Comparison of ENCODE assay signal across 12 cellular contexts in the genomic region with DNA sequence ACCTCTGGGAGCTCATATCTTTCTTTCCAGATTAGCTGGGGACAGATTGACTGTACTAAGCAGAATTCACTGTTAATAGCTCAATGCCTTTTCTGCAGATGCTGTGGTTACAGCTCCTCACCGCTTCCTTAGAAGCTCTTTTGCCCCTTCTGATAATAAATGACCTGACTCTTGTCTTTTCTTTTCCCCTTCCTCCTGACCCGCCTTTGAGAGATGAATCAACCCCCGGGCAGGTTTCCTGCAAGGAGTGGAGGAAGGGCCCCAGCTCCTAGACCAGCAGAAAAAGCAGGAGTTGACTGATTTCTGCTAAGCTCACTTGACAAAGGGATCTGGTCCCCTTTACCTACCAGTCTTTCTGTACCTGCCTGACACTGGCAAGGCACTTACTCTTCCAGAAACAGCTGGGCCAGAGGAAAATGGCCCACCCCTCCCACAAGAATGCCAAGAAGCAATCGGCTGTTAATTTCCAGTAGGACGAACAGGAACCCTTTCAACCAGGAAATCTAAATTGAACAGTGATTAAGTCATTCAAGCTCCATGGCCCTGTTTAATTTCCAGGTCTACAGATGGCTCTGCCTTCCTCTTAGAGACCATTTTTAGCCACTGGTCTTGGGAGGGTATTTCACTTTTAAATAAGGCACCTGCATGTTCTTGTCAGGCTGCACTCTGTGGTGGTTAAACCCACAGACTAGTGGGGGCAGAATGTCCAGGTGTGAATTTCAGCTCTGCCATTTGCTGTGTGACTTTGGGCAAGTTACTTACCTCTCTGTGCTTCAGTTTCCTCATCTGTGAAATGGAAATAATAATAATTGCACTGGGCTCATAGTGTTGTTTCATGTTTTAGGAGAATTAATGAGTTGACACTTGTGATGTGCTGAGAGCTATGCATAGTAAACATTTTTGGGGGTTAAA.
A peak's percentile ranks its signal among the peaks of the same experiment; 100 is the strongest.
DNase-seq lines count a peak whose midpoint lies in the region; ATAC-seq and TF ChIP-seq lines count a peak whose summit lies in the region.
"Had no signal": no experiment of that assay in that cellular context is flagged by ENCODE, and none has a peak within 500 bp of the region (broad histone marks: within the 10 kb centered on the region; RNA-seq: fewer than 3 reads in every experiment).

No MANE protein-coding gene starts in this region.

- H3K27me3 ChIP-seq in IMR-90 (ENCODE audit: control insufficient read depth, insufficient read depth, low read length) (no peaks in the 10 kb centered on the region), right lobe of liver (no peaks in the 10 kb centered on the region)

- no peak overlapping the region for H3K27ac ChIP-seq in IMR-90 (ENCODE audit: insufficient read depth, low read length)
- H3K27ac ChIP-seq in right lobe of liver = no peak overlapping the region

- in situ Hi-C loops in IMR-90 (cut with MboI; ENCODE audit: low sequenced_read_pairs) = no loop called here

- no peak overlapping the region for H4K5ac ChIP-seq in IMR-90 (ENCODE audit: low read depth, low read length)

- intact Hi-C loops in IMR-90 (cut with micrococcal nuclease) (no loop called here), right lobe of liver (cut with DNase I) (no loop called here)

- H2AFZ ChIP-seq in IMR-90 (replicated peaks; ENCODE audit: low read length, poor library complexity) = peak overlapping the region; percentile 18

- ATAC-seq in IMR-90 (ENCODE audit: low read depth) (no peak), right lobe of liver (peak; percentile 35 to 64 (median 46)), HG02798 (IDR thresholded peaks at IDR 0.05; ENCODE audit: poor library complexity, unreplicated experiment) (no peak)

- no peak for TF ChIP-seq RAD21 in IMR-90 (IDR thresholded peaks at IDR 0.05; ENCODE audit: low read length)

- H3K4me2 ChIP-seq in IMR-90 (ENCODE audit: low read depth, low read length) = no peak overlapping the region

- H3K9me3 ChIP-seq in IMR-90 (ENCODE audit: control insufficient read depth, insufficient read depth, low read length) = no peaks in the 10 kb centered on the region
- no peaks in the 10 kb centered on the region for H3K9me3 ChIP-seq in right lobe of liver

- no peaks in the 10 kb centered on the region for H4K20me1 ChIP-seq in IMR-90 (ENCODE audit: insufficient read depth, low read length)

- H3K36me3 Mint-ChIP-seq in activated CD4-positive, alpha-beta memory T cell treated with anti-CD3 and anti-CD28 coated beads, Interleukin-2, amount 10 ng/mL, durations not matched to agents 7 days and 5 days (ENCODE audit: low read depth) = no peaks in the 10 kb centered on the region

- 0 out of 2 replicates have a peak overlapping the region, but pooled peaks have one; percentile 12 for H2AK5ac ChIP-seq in IMR-90 (ENCODE audit: low read depth, low read length)

- H3K4ac ChIP-seq in IMR-90 (ENCODE audit: low read depth, low read length) = peak overlapping the region; percentile 12

- CTCF ChIA-PET in IMR-90 (lab: Yijun Ruan, JAX) = no interaction called here
- CTCF ChIA-PET in activated CD4-positive, alpha-beta memory T cell treated with anti-CD3 and anti-CD28 coated beads, Interleukin-2, amount 10 ng/mL, durations not matched to agents 7 days and 5 days (lab: Charles Lee) = interaction anchor here (0.8 to 4.2 kb wide), 2 partner anchors 14 to 117 kb away, joined by 3 to 44 read pairs; no protein-coding TSS in a partner anchor

- peaks cover 28% of the 10 kb centered on the region for H3K27me3 Mint-ChIP-seq in activated CD4-positive, alpha-beta memory T cell treated with anti-CD3 and anti-CD28 coated beads, Interleukin-2, amount 10 ng/mL, durations not matched to agents 7 days and 5 days

- H2BK120ac ChIP-seq in IMR-90 (ENCODE audit: low read depth, low read length) = peak overlapping the region; percentile 18; the same call in 1 of the 2 replicates

- no peaks in the 10 kb centered on the region for H3K9me3 Mint-ChIP-seq in activated CD4-positive, alpha-beta memory T cell treated with anti-CD3 and anti-CD28 coated beads, Interleukin-2, amount 10 ng/mL, durations not matched to agents 7 days and 5 days
- H3K9me3 Mint-ChIP-seq: activated B cell treated with CpG ODN at 0.5 μM for 24 hours; activated naive CD8-positive, alpha-beta T cell treated with anti-CD3 and anti-CD28 coated beads, Interleukin-2, amount 10 ng/mL, durations not matched to agents 7 days and 5 days; H9 had no signal

- H3K56ac ChIP-seq in IMR-90 (ENCODE audit: extremely low read depth, insufficient read depth, low read length) = no peak overlapping the region

- peaks cover 51% of the 10 kb centered on the region for H3K4me1 Mint-ChIP-seq in activated CD4-positive, alpha-beta memory T cell treated with anti-CD3 and anti-CD28 coated beads, Interleukin-2, amount 10 ng/mL, durations not matched to agents 7 days and 5 days

- no peak overlapping the region for H3K18ac ChIP-seq in IMR-90 (ENCODE audit: low read depth, low read length)

- no peak overlapping the region for H4K91ac ChIP-seq in IMR-90 (ENCODE audit: insufficient read depth, low read depth, low read length)

- 0 out of 2 replicates have a peak, but pooled peaks cover 2% of the 10 kb centered on the region for H3K9me1 ChIP-seq in IMR-90 (ENCODE audit: insufficient read depth, low read length)

- no peak overlapping the region; the same call in 1 of the 2 replicates for H3K14ac ChIP-seq in IMR-90 (replicated peaks; ENCODE audit: low read depth, low read length)

- H4K8ac ChIP-seq in IMR-90 (ENCODE audit: low read depth in 2 of 2, low read length in 2 of 2) = no peak overlapping the region

- BruUV-seq in IMR-90 (replicated peaks; lab: Mats Ljungman, UMichigan) = no TSS peak

- H3K79me1 ChIP-seq in IMR-90 (ENCODE audit: low read depth in 1 of 2, low read length in 2 of 2) = no peaks in the 10 kb centered on the region

- peak; percentile 26 for DNase-seq in EH (ENCODE audit: low read depth)
- no peak for DNase-seq in IMR-90
- no peak for DNase-seq in activated CD4-positive, alpha-beta memory T cell treated with anti-CD3 and anti-CD28 coated beads, Interleukin-2, amount 10 ng/mL, durations not matched to agents 7 days and 5 days
- no peak for DNase-seq in right lobe of liver
- no peak for DNase-seq in CD1c-positive myeloid dendritic cell (ENCODE audit: extremely low spot score)
- no peak for DNase-seq in Ammon's horn (ENCODE audit: low spot score)
- no peak for DNase-seq in HuH-7 (ENCODE audit: low spot score)
- DNase-seq: activated B cell treated with CpG ODN at 0.5 μM for 24 hours; activated naive CD8-positive, alpha-beta T cell treated with anti-CD3 and anti-CD28 coated beads, Interleukin-2, amount 10 ng/mL, durations not matched to agents 7 days and 5 days; H9; substantia nigra had no signal

- H2BK15ac ChIP-seq in IMR-90 (ENCODE audit: low read depth, low read length) = peak overlapping the region; percentile 21; the same call in 1 of the 3 replicates

- TF ChIP-seq POLR2A in IMR-90 (IDR thresholded peaks at IDR 0.05; ENCODE audit: low read depth, low read length) (no peak), right lobe of liver (IDR thresholded peaks at IDR 0.05) (no peak)

- H3K4me3 Mint-ChIP-seq in activated CD4-positive, alpha-beta memory T cell treated with anti-CD3 and anti-CD28 coated beads, Interleukin-2, amount 10 ng/mL, durations not matched to agents 7 days and 5 days = no peak overlapping the region
- H3K4me3 Mint-ChIP-seq: activated B cell treated with CpG ODN at 0.5 μM for 24 hours; activated naive CD8-positive, alpha-beta T cell treated with anti-CD3 and anti-CD28 coated beads, Interleukin-2, amount 10 ng/mL, durations not matched to agents 7 days and 5 days; H9 had no signal

- H3K36me3 ChIP-seq in IMR-90 (ENCODE audit: control insufficient read depth, insufficient read depth, low read length) (no peaks in the 10 kb centered on the region), right lobe of liver (no peaks in the 10 kb centered on the region)

- H2BK20ac ChIP-seq in IMR-90 (ENCODE audit: low read depth, low read length) = no peak overlapping the region

- no peak overlapping the region for H2BK5ac ChIP-seq in IMR-90 (ENCODE audit: low read depth, low read length, poor library complexity, severe bottlenecking)

- POLR2A ChIA-PET in IMR-90 (lab: Charles Lee; ENCODE audit: unreplicated experiment) = no interaction called here
- POLR2A ChIA-PET in activated CD4-positive, alpha-beta memory T cell treated with anti-CD3 and anti-CD28 coated beads, Interleukin-2, amount 10 ng/mL, durations not matched to agents 7 days and 5 days (lab: Charles Lee) = interaction anchor here (0.9 to 1.7 kb wide), 5 partner anchors 9 to 57 kb away, joined by 3 to 6 read pairs (median 5); no protein-coding TSS in a partner anchor

- H3K23ac ChIP-seq in IMR-90 (ENCODE audit: low read depth, low read length) = peak overlapping the region; percentile 13; the same call in 1 of the 2 replicates

- 40% methylated on average over 1 of the region's 5 CpGs; no CpG with 5 or more reads in 1 of the 2 experiments for WGBS in IMR-90 (ENCODE audit: extremely low coverage in 2 of 2, insufficient read length in 1 of 2), 2 experiments
- WGBS in right lobe of liver (ENCODE audit: insufficient coverage, low coverage, low lambda C conversion rate, missing lambda C conversion rate) = 32% methylated on average over 5 of the region's 5 CpGs

- peak overlapping the region; percentile 28 for H3K27ac Mint-ChIP-seq in activated CD4-positive, alpha-beta memory T cell treated with anti-CD3 and anti-CD28 coated beads, Interleukin-2, amount 10 ng/mL, durations not matched to agents 7 days and 5 days
- H3K27ac Mint-ChIP-seq: activated B cell treated with CpG ODN at 0.5 μM for 24 hours; activated naive CD8-positive, alpha-beta T cell treated with anti-CD3 and anti-CD28 coated beads, Interleukin-2, amount 10 ng/mL, durations not matched to agents 7 days and 5 days; H9 had no signal

- H3K9ac ChIP-seq in IMR-90 (ENCODE audit: low read depth, low read length) = no peak overlapping the region

- TF ChIP-seq CTCF in IMR-90 (conservative IDR thresholded peaks at IDR 0.05; ENCODE audit: low read depth, low read length) (no peak), right lobe of liver (IDR thresholded peaks at IDR 0.05) (no peak)

- H3K4me3 ChIP-seq in IMR-90 (ENCODE audit: insufficient read depth, low read depth, low read length) = no peak overlapping the region
- H3K4me3 ChIP-seq in right lobe of liver = no peak overlapping the region

- H3K4me1 ChIP-seq in IMR-90 (ENCODE audit: control insufficient read depth, insufficient read depth, low read length) (peaks cover 13% of the 10 kb centered on the region), right lobe of liver (no peaks in the 10 kb centered on the region)

- dilution Hi-C loops in IMR-90 (cut with HindIII; ENCODE audit: low sequenced_read_pairs, unreplicated experiment) = no loop called here

- no peak overlapping the region for H2AK9ac ChIP-seq in IMR-90 (replicated peaks; ENCODE audit: low read depth, low read length, poor library complexity)

TF ChIP-seq in IMR-90, 13 proteins besides CTCF, POLR2A, EP300 and RAD21 (continues in another document):
- TF ChIP-seq MXI1 (IDR thresholded peaks at IDR 0.05; ENCODE audit: borderline replicate concordance, low read depth, low read length) = no peak
- TF ChIP-seq CHD1 (IDR thresholded peaks at IDR 0.05; ENCODE audit: low read depth, low read length) = no peak
- TF ChIP-seq SMC3 (IDR thresholded peaks at IDR 0.05; ENCODE audit: low read depth, low read length) = no peak

Comparison
In these comparisons a context has a peak if more than half of its experiments do, and no peak if none do; other contexts are left out.
1. ATAC-seq: peak in right lobe of liver (4 of 4); none in IMR-90 (single experiment) and HG02798 (single experiment).